Comparison of ENCODE assay signal across 20 cellular contexts in the genomic region with DNA sequence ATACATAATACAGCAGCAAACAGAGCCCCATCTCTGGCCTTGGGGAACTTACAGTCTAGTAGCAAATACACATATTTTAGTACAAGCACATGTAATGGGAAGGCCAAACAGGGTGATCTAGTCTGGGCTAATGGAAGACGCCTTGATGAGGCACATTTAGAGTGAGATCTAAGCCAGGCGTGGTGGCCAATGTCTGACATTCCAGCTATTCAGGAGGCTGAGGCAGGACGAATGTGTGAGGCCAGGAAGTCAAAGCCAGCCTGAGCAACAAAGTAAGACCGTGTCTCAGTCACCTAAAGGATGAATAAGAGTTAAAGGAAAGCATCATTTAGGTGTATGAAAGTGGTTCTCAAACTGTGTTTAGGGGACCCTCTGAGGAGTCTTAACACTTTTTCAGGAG.
DNase-seq lines count a peak whose midpoint lies in the region; ATAC-seq and TF ChIP-seq lines count a peak whose summit lies in the region.
"Had no signal": no experiment of that assay in that cellular context is flagged by ENCODE, and none has a peak within 500 bp of the region (broad histone marks: within the 10 kb centered on the region; RNA-seq: fewer than 3 reads in every experiment).

No MANE protein-coding gene starts in this region.

- no peak overlapping the region for H2BK15ac ChIP-seq in mesendoderm (replicated peaks; ENCODE audit: low read depth)

- no peak overlapping the region for H3K56ac ChIP-seq in mesendoderm (ENCODE audit: low read length)

- H3K27ac ChIP-seq in mesendoderm (ENCODE audit: low read depth, low read length) = no peak overlapping the region
- H3K27ac ChIP-seq: 22Rv1, BLaER1, C4-2B had no signal

- H3K4me3 Mint-ChIP-seq in WTC11 = no peak overlapping the region
- H3K4me3 Mint-ChIP-seq: B cell; CD4-positive, CD25-positive, alpha-beta regulatory T cell; CD8-positive, alpha-beta T cell; HFFc6 had no signal

- H3K4me2 ChIP-seq in mesendoderm (ENCODE audit: low read length) = no peak overlapping the region
- H3K4me2 ChIP-seq: BLaER1 had no signal

- no peak for TF ChIP-seq CTCF in WTC11 (IDR thresholded peaks at IDR 0.05)

- POLR2A ChIA-PET in WTC11 (lab: Charles Lee) = no interaction called here

- no peak for ATAC-seq in WTC11
- ATAC-seq in GM19351 (IDR thresholded peaks at IDR 0.05; ENCODE audit: unreplicated experiment) = no peak
- ATAC-seq: CD8-positive, alpha-beta T cell had no signal

- no peak overlapping the region for H4K8ac ChIP-seq in mesendoderm (ENCODE audit: low read depth, low read length)

- no peak overlapping the region for H4K5ac ChIP-seq in mesendoderm (ENCODE audit: low read length)

- no peaks in the 10 kb centered on the region for H3K9me3 ChIP-seq in MG63
- H3K9me3 ChIP-seq: BLaER1, Caco-2, HAP-1 had no signal

- H2AK5ac ChIP-seq in mesendoderm (ENCODE audit: low read length) = no peak overlapping the region

- no CpG with 5 or more reads among the region's 4 CpGs for WGBS in mesendoderm (ENCODE audit: extremely low coverage, insufficient coverage, low lambda C conversion rate)

- H3K9ac ChIP-seq in mesendoderm (ENCODE audit: low read length) = no peak overlapping the region
- H3K9ac ChIP-seq: BLaER1 had no signal

- H3K36me3 Mint-ChIP-seq in WTC11 = no peaks in the 10 kb centered on the region
- H3K36me3 Mint-ChIP-seq: CD4-positive, CD25-positive, alpha-beta regulatory T cell; CD8-positive, alpha-beta T cell had no signal

- H3K4me3 ChIP-seq in mesendoderm (ENCODE audit: low read length) (no peak overlapping the region), MG63 (no peak overlapping the region)
- H3K4me3 ChIP-seq: BLaER1, HAP-1 had no signal

- peaks cover 2% of the 10 kb centered on the region for H3K4me1 ChIP-seq in mesendoderm (ENCODE audit: control insufficient read depth, low read depth, low read length)
- H3K4me1 ChIP-seq: BLaER1, Caco-2, HAP-1 had no signal

- no peak overlapping the region for H3K18ac ChIP-seq in mesendoderm (ENCODE audit: low read length)

- no peaks in the 10 kb centered on the region for H3K9me3 Mint-ChIP-seq in WTC11
- H3K9me3 Mint-ChIP-seq: CD4-positive, CD25-positive, alpha-beta regulatory T cell; CD8-positive, alpha-beta T cell; HFFc6 had no signal

- no peaks in the 10 kb centered on the region for H3K79me2 ChIP-seq in mesendoderm (ENCODE audit: control insufficient read depth, insufficient read depth, low read length)

- H3K79me1 ChIP-seq in mesendoderm (ENCODE audit: low read length) = peaks cover 10% of the 10 kb centered on the region

- H3K23ac ChIP-seq in mesendoderm (ENCODE audit: low read length) = no peak overlapping the region

- peak overlapping the region; percentile 58; the same call in 1 of the 2 replicates for H3K27ac Mint-ChIP-seq in WTC11
- H3K27ac Mint-ChIP-seq: B cell; CD4-positive, CD25-positive, alpha-beta regulatory T cell; CD8-positive, alpha-beta T cell; HFFc6 had no signal

- H3K36me3 ChIP-seq in mesendoderm (ENCODE audit: control insufficient read depth, insufficient read depth, low read length) (no peaks in the 10 kb centered on the region), MG63 (no peaks in the 10 kb centered on the region)
- H3K36me3 ChIP-seq: BLaER1, HAP-1 had no signal

- no peaks in the 10 kb centered on the region for H3K27me3 Mint-ChIP-seq in WTC11 (ENCODE audit: low read depth)
- H3K27me3 Mint-ChIP-seq: B cell had no signal

- H3K27me3 ChIP-seq in mesendoderm (ENCODE audit: insufficient read depth, low read length, poor library complexity) (no peaks in the 10 kb centered on the region), MG63 (no peaks in the 10 kb centered on the region)
- H3K27me3 ChIP-seq: BLaER1 had no signal

- no peak overlapping the region for H3K4ac ChIP-seq in mesendoderm (ENCODE audit: low read depth, low read length)

- peak; percentile 6 for DNase-seq in EH (ENCODE audit: low read depth)
- no peak for DNase-seq in WTC11 (ENCODE audit: low spot score)
- peak; percentile 36 for DNase-seq in mesendoderm
- DNase-seq in NCI-H146 (lab: John Stamatoyannopoulos, UW) = no peak
- no peak for DNase-seq in MG63
- DNase-seq: Caco-2; CD4-positive, CD25-positive, alpha-beta regulatory T cell; CD8-positive, alpha-beta T cell; DMS153; DND-41; EL; GF-D8; GOT3; HFFc6 had no signal

- H2BK5ac ChIP-seq in mesendoderm (ENCODE audit: low read length) = no peak overlapping the region

- H3K4me1 Mint-ChIP-seq in WTC11 = peaks cover 35% of the 10 kb centered on the region
- H3K4me1 Mint-ChIP-seq: B cell; CD4-positive, CD25-positive, alpha-beta regulatory T cell had no signal

- CTCF ChIA-PET in WTC11 (lab: Charles Lee) = interaction anchor here (1.0 to 1.3 kb wide), 2 partner anchors 107 to 307 kb away, joined by 3 to 4 read pairs; no protein-coding TSS in a partner anchor

- H2BK120ac ChIP-seq in mesendoderm (ENCODE audit: low read depth, low read length) = no peak overlapping the region

TF ChIP-seq in WTC11, 78 proteins besides CTCF, POLR2A, EP300 and RAD21:
- no peak for TF ChIP-seq OVOL2 (CRISPR knock-in tag; IDR thresholded peaks at IDR 0.05; ENCODE audit: borderline replicate concordance)

Comparison
In these comparisons a context has a peak if more than half of its experiments do, and no peak if none do; other contexts are left out.
1. DNase-seq: peak in EH (single experiment) and mesendoderm (single experiment); none in WTC11 (single experiment), NCI-H146 (single experiment) and MG63 (single experiment).